In genomic region chr9:109320338-109320733, GRCh38 we compare ENCODE assay signal across 1 cellular context.
TF ChIP-seq lines count a peak whose summit lies in the region.

No MANE protein-coding gene starts in this region.

TF ChIP-seq in H1, 55 proteins besides CTCF, POLR2A, EP300 and RAD21 (continued from another document):
- no peak for TF ChIP-seq ASH2L (IDR thresholded peaks at IDR 0.05; ENCODE audit: low read length)
- no peak for TF ChIP-seq CBX5 (IDR thresholded peaks at IDR 0.05; ENCODE audit: low read depth, low read length)
- no peak for TF ChIP-seq SP4 (IDR thresholded peaks at IDR 0.05; ENCODE audit: low read length)
- TF ChIP-seq TAF7 (optimal IDR thresholded peaks at IDR 0.05; ENCODE audit: borderline replicate concordance, low read depth, low read length), result no peak
- TF ChIP-seq NRF1 (IDR thresholded peaks at IDR 0.05; ENCODE audit: low read depth, low read length), result no peak
- TF ChIP-seq KDM1A (IDR thresholded peaks at IDR 0.05; ENCODE audit: borderline replicate concordance, low read length), result no peak
- TF ChIP-seq CBX8 (IDR thresholded peaks at IDR 0.05; ENCODE audit: borderline replicate concordance, low read depth, low read length), result no peak
- no peak for TF ChIP-seq SUZ12 (IDR thresholded peaks at IDR 0.05; ENCODE audit: low read length)
- TF ChIP-seq BRCA1 (IDR thresholded peaks at IDR 0.05; ENCODE audit: low read depth, low read length), result no peak
- no peak for TF ChIP-seq KDM4A (IDR thresholded peaks at IDR 0.05; ENCODE audit: low read depth, low read length, severe bottlenecking)
- no peak for TF ChIP-seq RNF2 (IDR thresholded peaks at IDR 0.05; ENCODE audit: borderline replicate concordance, low read depth, low read length, missing control alignments, poor library complexity, severe bottlenecking)
- no peak for TF ChIP-seq TCF12 (IDR thresholded peaks at IDR 0.05; ENCODE audit: low read depth, low read length)
